In genomic region chr16:15435216-15435864, GRCh38 we compare ENCODE assay signal across 8 cellular contexts. TPM values are rescaled to one million over a fixed set of nuclear protein-coding genes. Genes with fewer than 3 reads are reported as not detected.
DNase-seq lines count a peak whose midpoint lies in the region; ATAC-seq and TF ChIP-seq lines count a peak whose summit lies in the region.

No MANE protein-coding gene starts in this region.

- no peak overlapping the region for H3K4ac ChIP-seq in trophoblast cell (ENCODE audit: low read depth, low read length)

- H3K9me3 ChIP-seq in esophagus squamous epithelium: no peaks in the 10 kb centered on the region
- no peaks in the 10 kb centered on the region for H3K9me3 ChIP-seq in trophoblast cell (ENCODE audit: insufficient read depth, low read depth, low read length)
- no peaks in the 10 kb centered on the region for H3K9me3 ChIP-seq in Karpas-422 (ENCODE audit: low read length)

- H2BK12ac ChIP-seq in trophoblast cell (ENCODE audit: low read length): no peak overlapping the region

- H3K4me1 ChIP-seq in esophagus squamous epithelium: peaks cover 7 to 40% (median 11%) of the 10 kb centered on the region in 3 donors
- H3K4me1 ChIP-seq in trophoblast cell (ENCODE audit: control insufficient read depth in 1 of 2, insufficient read depth in 2 of 2, low read length in 2 of 2): no peaks in the 10 kb centered on the region
- H3K4me1 ChIP-seq in Karpas-422 (ENCODE audit: low read length): no peaks in the 10 kb centered on the region

- no peak overlapping the region for H2BK5ac ChIP-seq in trophoblast cell (ENCODE audit: low read depth, low read length, poor library complexity)

- H4K20me1 ChIP-seq in Karpas-422 (ENCODE audit: insufficient read depth, low read depth, low read length): no peaks in the 10 kb centered on the region

- H3K4me2 ChIP-seq in trophoblast cell (ENCODE audit: low read length): peak overlapping the region; percentile 68
- no peak overlapping the region for H3K4me2 ChIP-seq in Karpas-422 (ENCODE audit: low read depth, low read length, poor library complexity, severe bottlenecking)

- intact Hi-C loops in esophagus squamous epithelium (cut with DNase I) (no loop called here), posterior vena cava (cut with DNase I) (no loop called here)

- ATAC-seq in SK-N-SH treated with all-trans-retinoic acid at 6 μM for 48 hours (peak; percentile 32), HG03108 (IDR thresholded peaks at IDR 0.05; ENCODE audit: unreplicated experiment) (no peak)

- H3K27me3 ChIP-seq in esophagus squamous epithelium (peaks cover 0 to 34% (median 3%) of the 10 kb centered on the region in 4 donors), trophoblast cell (ENCODE audit: insufficient read depth, low read length) (peaks cover 24% of the 10 kb centered on the region), Karpas-422 (ENCODE audit: low read length) (no peaks in the 10 kb centered on the region)

- no peak overlapping the region for H2BK120ac ChIP-seq in trophoblast cell (ENCODE audit: insufficient read depth, low read length, poor library complexity)

- no peak for TF ChIP-seq POLR2A in esophagus squamous epithelium (IDR thresholded peaks at IDR 0.05)

- no peak overlapping the region for H4K91ac ChIP-seq in trophoblast cell (ENCODE audit: low read depth, low read length)

- no peaks in the 10 kb centered on the region for H3K79me1 ChIP-seq in trophoblast cell (ENCODE audit: low read length)

- H4K12ac ChIP-seq in trophoblast cell (ENCODE audit: low read depth, low read length): no peak overlapping the region

- H3K14ac ChIP-seq in trophoblast cell (ENCODE audit: low read length): no peak overlapping the region

- H2AFZ ChIP-seq in trophoblast cell (ENCODE audit: insufficient read depth, low read length, poor library complexity) (no peak overlapping the region), Karpas-422 (ENCODE audit: low read length) (no peak overlapping the region)

- H3K36me3 ChIP-seq in esophagus squamous epithelium (no peaks in the 10 kb centered on the region), trophoblast cell (ENCODE audit: control insufficient read depth in 1 of 2, insufficient read depth in 2 of 2, low read length in 2 of 2) (no peaks in the 10 kb centered on the region), Karpas-422 (ENCODE audit: insufficient read depth, low read length) (no peaks in the 10 kb centered on the region)

- DNase-seq in ELR (ENCODE audit: low read depth): peak; percentile 19
- DNase-seq in esophagus squamous epithelium (lab: John Stamatoyannopoulos, UW): no peak
- no peak for DNase-seq in trophoblast cell
- DNase-seq in posterior vena cava (ENCODE audit: low spot score): no peak
- DNase-seq in midbrain (lab: John Stamatoyannopoulos, UW): no peak
- no peak for DNase-seq in Karpas-422

- peak overlapping the region; percentile 71 to 89 (median 83) for H3K27ac ChIP-seq in esophagus squamous epithelium
- no peak overlapping the region for H3K27ac ChIP-seq in trophoblast cell (ENCODE audit: low read depth, low read length)
- no peak overlapping the region for H3K27ac ChIP-seq in Karpas-422 (ENCODE audit: low read length)

- H3K18ac ChIP-seq in trophoblast cell (ENCODE audit: low read length): no peak overlapping the region

- H3K79me2 ChIP-seq in trophoblast cell (ENCODE audit: control insufficient read depth, insufficient read depth, low read length, poor library complexity) (no peaks in the 10 kb centered on the region), Karpas-422 (ENCODE audit: low read length) (no peaks in the 10 kb centered on the region)

- no peak overlapping the region for H2AK5ac ChIP-seq in trophoblast cell (ENCODE audit: low read length)

- no peak overlapping the region for H4K8ac ChIP-seq in trophoblast cell (ENCODE audit: low read depth, low read length)

- peak in 1 of 6 experiments; percentile 9 for TF ChIP-seq CTCF in esophagus squamous epithelium (IDR thresholded peaks at IDR 0.05)

- H3K4me3 ChIP-seq in esophagus squamous epithelium (peak overlapping the region; percentile 45 to 83 (median 62)), trophoblast cell (ENCODE audit: low read depth, low read length) (no peak overlapping the region), Karpas-422 (ENCODE audit: low read length) (no peak overlapping the region)

- 7 to 19% methylated on average over 21 of the region's 22 CpGs for WGBS in esophagus squamous epithelium, 2 donors
- WGBS in trophoblast cell (ENCODE audit: extremely low coverage, insufficient coverage, insufficient read length): no CpG with 5 or more reads among the region's 22 CpGs

- H3K23ac ChIP-seq in trophoblast cell (ENCODE audit: low read length): no peak overlapping the region

- H3K9ac ChIP-seq in trophoblast cell (ENCODE audit: low read length) (no peak overlapping the region), Karpas-422 (ENCODE audit: low read length) (no peak overlapping the region)

- H3K9me2 ChIP-seq in Karpas-422 (replicated peaks; ENCODE audit: insufficient read depth, low read length): no peaks in the 10 kb centered on the region

TF ChIP-seq in SK-N-SH treated with all-trans-retinoic acid at 6 μM for 48 hours, 23 proteins besides CTCF, POLR2A, EP300 and RAD21:
- TF ChIP-seq, protein P1, sequence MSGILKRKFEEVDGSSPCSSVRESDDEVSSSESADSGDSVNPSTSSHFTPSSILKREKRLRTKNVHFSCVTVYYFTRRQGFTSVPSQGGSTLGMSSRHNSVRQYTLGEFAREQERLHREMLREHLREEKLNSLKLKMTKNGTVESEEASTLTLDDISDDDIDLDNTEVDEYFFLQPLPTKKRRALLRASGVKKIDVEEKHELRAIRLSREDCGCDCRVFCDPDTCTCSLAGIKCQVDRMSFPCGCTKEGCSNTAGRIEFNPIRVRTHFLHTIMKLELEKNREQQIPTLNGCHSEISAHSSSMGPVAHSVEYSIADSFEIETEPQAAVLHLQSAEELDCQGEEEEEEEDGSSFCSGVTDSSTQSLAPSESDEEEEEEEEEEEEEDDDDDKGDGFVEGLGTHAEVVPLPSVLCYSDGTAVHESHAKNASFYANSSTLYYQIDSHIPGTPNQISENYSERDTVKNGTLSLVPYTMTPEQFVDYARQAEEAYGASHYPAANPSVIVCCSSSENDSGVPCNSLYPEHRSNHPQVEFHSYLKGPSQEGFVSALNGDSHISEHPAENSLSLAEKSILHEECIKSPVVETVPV (CRISPR knock-in tag; IDR thresholded peaks at IDR 0.05): no peak
- TF ChIP-seq SNAI2 (CRISPR knock-in tag; IDR thresholded peaks at IDR 0.05): no peak
- no peak for TF ChIP-seq ZNF8 (CRISPR knock-in tag; IDR thresholded peaks at IDR 0.05)
- TF ChIP-seq, protein P2, sequence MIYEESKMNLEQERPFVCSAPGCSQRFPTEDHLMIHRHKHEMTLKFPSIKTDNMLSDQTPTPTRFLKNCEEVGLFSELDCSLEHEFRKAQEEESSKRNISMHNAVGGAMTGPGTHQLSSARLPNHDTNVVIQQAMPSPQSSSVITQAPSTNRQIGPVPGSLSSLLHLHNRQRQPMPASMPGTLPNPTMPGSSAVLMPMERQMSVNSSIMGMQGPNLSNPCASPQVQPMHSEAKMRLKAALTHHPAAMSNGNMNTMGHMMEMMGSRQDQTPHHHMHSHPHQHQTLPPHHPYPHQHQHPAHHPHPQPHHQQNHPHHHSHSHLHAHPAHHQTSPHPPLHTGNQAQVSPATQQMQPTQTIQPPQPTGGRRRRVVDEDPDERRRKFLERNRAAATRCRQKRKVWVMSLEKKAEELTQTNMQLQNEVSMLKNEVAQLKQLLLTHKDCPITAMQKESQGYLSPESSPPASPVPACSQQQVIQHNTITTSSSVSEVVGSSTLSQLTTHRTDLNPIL (CRISPR knock-in tag; IDR thresholded peaks at IDR 0.05; ENCODE audit: low read depth): no peak
- TF ChIP-seq ZNF565 (CRISPR knock-in tag; conservative IDR thresholded peaks at IDR 0.05; ENCODE audit: low read depth): no peak
- TF ChIP-seq RARB (CRISPR knock-in tag; IDR thresholded peaks at IDR 0.05): no peak
- TF ChIP-seq ZNF70 (CRISPR knock-in tag; IDR thresholded peaks at IDR 0.05): no peak
- TF ChIP-seq ESRRG (CRISPR knock-in tag; IDR thresholded peaks at IDR 0.05): no peak
- TF ChIP-seq CSDC2 (CRISPR knock-in tag; IDR thresholded peaks at IDR 0.05): no peak
- TF ChIP-seq PPARA (CRISPR knock-in tag; IDR thresholded peaks at IDR 0.05; ENCODE audit: borderline replicate concordance): no peak
- no peak for TF ChIP-seq ZC3H10 (CRISPR knock-in tag; IDR thresholded peaks at IDR 0.05)
- no peak for TF ChIP-seq ZFP30 (CRISPR knock-in tag; IDR thresholded peaks at IDR 0.05)
- TF ChIP-seq GLIS3 (CRISPR knock-in tag; IDR thresholded peaks at IDR 0.05): no peak
- no peak for TF ChIP-seq OSR1 (CRISPR knock-in tag; IDR thresholded peaks at IDR 0.05)
- no peak for TF ChIP-seq BACH2 (CRISPR knock-in tag; IDR thresholded peaks at IDR 0.05; ENCODE audit: borderline replicate concordance)
- TF ChIP-seq TCF4 (CRISPR knock-in tag; IDR thresholded peaks at IDR 0.05; ENCODE audit: borderline replicate concordance): no peak

RNA-seq across cellular contexts. Expression of gene BMERB1, which starts 1.0 kb away (rescaled TPM):
- total RNA-seq in esophagus squamous epithelium (10 to 100 TPM in 2 of 4 donors, 1 to 10 TPM in 2; 3.4 to 38.1 (median 14.9) TPM), posterior vena cava (10 to 100 TPM; 63.6 to 64.0 TPM)
- polyA plus RNA-seq in trophoblast cell (2013): 0.07 and 0.25 TPM in 2 replicates
- total RNA-seq in Karpas-422 (2014; rRNA removed; shearing (Covaris generic); ENCODE audit: low replicate concordance): 0.22 TPM in 1 of 2 replicates, not detected in the other

RNA-seq across cellular contexts. Expression of gene MPV17L, which starts 39.8 kb away (rescaled TPM):
- total RNA-seq in esophagus squamous epithelium: 10 to 100 TPM in 1 of 4 donors, 1 to 10 TPM in 2, under 1 TPM in 1; 0.72 to 10.8 (median 6.2) TPM
- polyA plus RNA-seq in trophoblast cell (2013): 0.08 and 0.12 TPM in 2 replicates
- 1 to 10 TPM; 7.0 to 7.2 TPM for total RNA-seq in posterior vena cava
- total RNA-seq in Karpas-422 (2014; rRNA removed; shearing (Covaris generic); ENCODE audit: low replicate concordance): not detected in 2 replicates

RNA-seq across cellular contexts. Expression of gene NPIPA5, which starts 57.2 kb away (rescaled TPM):
- 10 to 100 TPM in 1 of 4 donors, 1 to 10 TPM in 2, not detected in 1; 1.8 to 19.3 (median 1.9) TPM for total RNA-seq in esophagus squamous epithelium
- 0.15 TPM in 2 replicates for polyA plus RNA-seq in trophoblast cell (2013)
- total RNA-seq in posterior vena cava: 10 to 100 TPM; 15.4 to 21.8 TPM
- 4.1 and 6.4 TPM in 2 replicates for total RNA-seq in Karpas-422 (2014; rRNA removed; shearing (Covaris generic); ENCODE audit: low replicate concordance)

Comparison
In these comparisons a context has a peak if more than half of its experiments do, and no peak if none do; other contexts are left out.
1. H3K27ac ChIP-seq: peak in esophagus squamous epithelium (4 of 4); none in trophoblast cell (single experiment) and Karpas-422 (single experiment).
2. H3K4me3 ChIP-seq: peak in esophagus squamous epithelium (4 of 4); none in trophoblast cell (single experiment) and Karpas-422 (single experiment).